10 cellular contexts compared by ENCODE assay signal in genomic region chr1:243495442-243496172, GRCh38.
DNase-seq lines count a peak whose midpoint lies in the region; TF ChIP-seq lines count a peak whose summit lies in the region.
"Had no signal": no experiment of that assay in that cellular context is flagged by ENCODE, and none has a peak within 500 bp of the region (broad histone marks: within the 10 kb centered on the region; RNA-seq: fewer than 3 reads in every experiment).

No MANE protein-coding gene starts in this region.

- H3K36me3 ChIP-seq in stomach smooth muscle (ENCODE audit: control insufficient read depth in 2 of 2, insufficient read depth in 2 of 2, low read length in 2 of 2): peaks cover 0 to 3% of the 10 kb centered on the region in 2 donors

- H3K4me3 ChIP-seq in HL-60 (replicated peaks; ENCODE audit: insufficient read depth, low read length) (0 out of 2 replicates have a peak overlapping the region, but pooled peaks have one; percentile 1), stomach smooth muscle (ENCODE audit: low read length in 2 of 2) (peak overlapping the region; percentile 33 to 47)

- peak overlapping the region; percentile 48 to 51 for H3K9ac ChIP-seq in stomach smooth muscle (ENCODE audit: low read length in 2 of 2)

- H3K27me3 ChIP-seq in HL-60 (ENCODE audit: insufficient read depth, poor library complexity, severe bottlenecking) (no peaks in the 10 kb centered on the region), stomach smooth muscle (ENCODE audit: control insufficient read depth in 1 of 2, insufficient read depth in 2 of 2, low read length in 2 of 2) (no peaks in the 10 kb centered on the region)

- TF ChIP-seq CTCF in HL-60 (IDR thresholded peaks at IDR 0.05; ENCODE audit: insufficient read depth, low read length): no peak
- TF ChIP-seq CTCF in chondrocyte (IDR thresholded peaks at IDR 0.05): no peak

- H3K4me3 Mint-ChIP-seq in chondrocyte (ENCODE audit: unreplicated experiment): no peak overlapping the region
- no peak overlapping the region for H3K4me3 Mint-ChIP-seq in activated CD4-positive, alpha-beta T cell treated with anti-CD3 and anti-CD28 coated beads, Interleukin-2, amount 10 ng/mL, durations not matched to agents 7 days and 5 days
- H3K4me3 Mint-ChIP-seq: activated T-helper 17 cell treated with anti-CD3 and anti-CD28 coated beads, Interleukin-2, amount 50 U/mL, for 72 hours had no signal

- no peak overlapping the region for H3K27ac Mint-ChIP-seq in chondrocyte (ENCODE audit: unreplicated experiment)
- no peak overlapping the region for H3K27ac Mint-ChIP-seq in activated CD4-positive, alpha-beta T cell treated with anti-CD3 and anti-CD28 coated beads, Interleukin-2, amount 10 ng/mL, durations not matched to agents 7 days and 5 days

- no peaks in the 10 kb centered on the region for H3K27me3 Mint-ChIP-seq in chondrocyte (ENCODE audit: low read depth)
- H3K27me3 Mint-ChIP-seq in activated CD4-positive, alpha-beta T cell treated with anti-CD3 and anti-CD28 coated beads, Interleukin-2, amount 10 ng/mL, durations not matched to agents 7 days and 5 days: no peaks in the 10 kb centered on the region
- H3K27me3 Mint-ChIP-seq: activated T-helper 17 cell treated with anti-CD3 and anti-CD28 coated beads, Interleukin-2, amount 50 U/mL, for 72 hours had no signal

- H3K36me3 Mint-ChIP-seq in chondrocyte (ENCODE audit: low read depth): peaks cover 9% of the 10 kb centered on the region
- H3K36me3 Mint-ChIP-seq in activated CD4-positive, alpha-beta T cell treated with anti-CD3 and anti-CD28 coated beads, Interleukin-2, amount 10 ng/mL, durations not matched to agents 7 days and 5 days (ENCODE audit: low read depth): no peaks in the 10 kb centered on the region

- CTCF ChIA-PET in activated CD4-positive, alpha-beta T cell treated with anti-CD3 and anti-CD28 coated beads, Interleukin-2, amount 10 ng/mL, durations not matched to agents 7 days and 5 days (lab: Charles Lee): no interaction called here

- POLR2A ChIA-PET in activated CD4-positive, alpha-beta T cell treated with anti-CD3 and anti-CD28 coated beads, Interleukin-2, amount 10 ng/mL, durations not matched to agents 7 days and 5 days (lab: Charles Lee): no interaction called here

- DNase-seq in HL-60 (ENCODE audit: low read depth in 1 of 2, low spot score in 1 of 2) (peak; percentile 63 to 70), amniotic epithelial cell (ENCODE audit: low read depth) (peak; percentile 96), iris pigment epithelial cell (ENCODE audit: low read depth) (peak; percentile 92), chondrocyte (ENCODE audit: low spot score) (no peak), occipital lobe (lab: John Stamatoyannopoulos, UW) (no peak), D341Med (ENCODE audit: low spot score) (no peak)
- no peak for DNase-seq in activated CD4-positive, alpha-beta T cell treated with anti-CD3 and anti-CD28 coated beads, Interleukin-2, amount 10 ng/mL, durations not matched to agents 7 days and 5 days
- DNase-seq: stimulated activated naive CD4-positive, alpha-beta T cell treated with Interleukin-2 at 50 U/mL for 16 hours had no signal

- H3K9me3 Mint-ChIP-seq in chondrocyte (ENCODE audit: low read depth): no peaks in the 10 kb centered on the region
- no peaks in the 10 kb centered on the region for H3K9me3 Mint-ChIP-seq in activated CD4-positive, alpha-beta T cell treated with anti-CD3 and anti-CD28 coated beads, Interleukin-2, amount 10 ng/mL, durations not matched to agents 7 days and 5 days
- H3K9me3 Mint-ChIP-seq: activated T-helper 17 cell treated with anti-CD3 and anti-CD28 coated beads, Interleukin-2, amount 50 U/mL, for 72 hours had no signal

- H3K9me3 ChIP-seq in stomach smooth muscle (ENCODE audit: control insufficient read depth in 2 of 2, low read length in 2 of 2): no peaks in the 10 kb centered on the region

- peaks cover 10% of the 10 kb centered on the region for H3K4me1 Mint-ChIP-seq in chondrocyte (ENCODE audit: low read depth)
- peaks cover 4% of the 10 kb centered on the region for H3K4me1 Mint-ChIP-seq in activated CD4-positive, alpha-beta T cell treated with anti-CD3 and anti-CD28 coated beads, Interleukin-2, amount 10 ng/mL, durations not matched to agents 7 days and 5 days
- H3K4me1 Mint-ChIP-seq: activated T-helper 17 cell treated with anti-CD3 and anti-CD28 coated beads, Interleukin-2, amount 50 U/mL, for 72 hours had no signal

- peak overlapping the region; percentile 59 for H3K27ac ChIP-seq in HL-60 (replicated peaks)
- peak overlapping the region; percentile 95 for H3K27ac ChIP-seq in stomach smooth muscle (ENCODE audit: low read length)

- H3K4me1 ChIP-seq in stomach smooth muscle (ENCODE audit: control insufficient read depth, insufficient read depth, low read length): peaks cover 46% of the 10 kb centered on the region

Comparison
In these comparisons a context has a peak if more than half of its experiments do, and no peak if none do; other contexts are left out.
1. DNase-seq: peak in HL-60 (2 of 2), amniotic epithelial cell (single experiment) and iris pigment epithelial cell (single experiment); none in chondrocyte (single experiment), occipital lobe (single experiment), D341Med (single experiment) and activated CD4-positive, alpha-beta T cell treated with anti-CD3 and anti-CD28 coated beads, Interleukin-2, amount 10 ng/mL, durations not matched to agents 7 days and 5 days (single experiment).